In the genomic region with DNA sequence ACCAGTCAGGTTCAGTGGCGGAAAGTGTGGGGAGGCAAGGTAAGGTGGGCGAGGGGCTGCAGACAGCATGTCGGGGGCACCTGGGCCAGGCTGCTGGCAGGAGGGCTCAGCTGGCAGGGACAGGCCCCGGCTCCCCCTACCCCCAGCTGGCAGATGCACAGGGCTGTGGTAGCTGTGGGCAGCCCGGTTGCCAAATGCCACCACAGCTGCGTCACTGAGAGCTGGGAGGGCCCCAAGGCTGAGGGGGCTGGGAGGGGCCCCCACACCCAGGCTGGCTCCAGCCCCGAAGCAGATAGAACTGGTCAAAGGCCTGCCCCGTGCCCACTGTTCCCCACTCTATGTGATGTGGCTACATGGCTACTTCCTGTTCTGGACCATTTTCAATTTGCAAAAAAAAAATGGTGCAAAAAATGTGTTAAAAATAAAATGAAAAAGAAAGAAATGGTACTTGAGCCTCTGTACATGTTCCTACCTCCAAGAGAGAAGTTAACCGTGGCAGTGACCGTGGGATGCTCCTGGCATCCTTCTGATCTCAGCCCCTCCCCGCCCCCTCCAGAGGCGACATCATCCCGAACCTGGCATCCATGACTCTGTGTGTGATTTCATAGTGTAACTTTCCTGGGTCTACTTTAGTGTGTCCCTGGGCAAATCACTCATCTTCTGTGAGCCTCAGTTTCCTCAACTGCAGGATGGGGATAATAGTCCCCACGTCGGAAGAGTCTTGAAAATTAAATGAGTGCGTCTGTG, we compare ENCODE assay signal across 1 cellular context.
TF ChIP-seq lines count a peak whose summit lies in the region.

No MANE protein-coding gene starts in this region.

TF ChIP-seq in WTC11, 78 proteins besides CTCF, POLR2A, EP300 and RAD21 (continued from another document):
- TF ChIP-seq, protein P1, sequence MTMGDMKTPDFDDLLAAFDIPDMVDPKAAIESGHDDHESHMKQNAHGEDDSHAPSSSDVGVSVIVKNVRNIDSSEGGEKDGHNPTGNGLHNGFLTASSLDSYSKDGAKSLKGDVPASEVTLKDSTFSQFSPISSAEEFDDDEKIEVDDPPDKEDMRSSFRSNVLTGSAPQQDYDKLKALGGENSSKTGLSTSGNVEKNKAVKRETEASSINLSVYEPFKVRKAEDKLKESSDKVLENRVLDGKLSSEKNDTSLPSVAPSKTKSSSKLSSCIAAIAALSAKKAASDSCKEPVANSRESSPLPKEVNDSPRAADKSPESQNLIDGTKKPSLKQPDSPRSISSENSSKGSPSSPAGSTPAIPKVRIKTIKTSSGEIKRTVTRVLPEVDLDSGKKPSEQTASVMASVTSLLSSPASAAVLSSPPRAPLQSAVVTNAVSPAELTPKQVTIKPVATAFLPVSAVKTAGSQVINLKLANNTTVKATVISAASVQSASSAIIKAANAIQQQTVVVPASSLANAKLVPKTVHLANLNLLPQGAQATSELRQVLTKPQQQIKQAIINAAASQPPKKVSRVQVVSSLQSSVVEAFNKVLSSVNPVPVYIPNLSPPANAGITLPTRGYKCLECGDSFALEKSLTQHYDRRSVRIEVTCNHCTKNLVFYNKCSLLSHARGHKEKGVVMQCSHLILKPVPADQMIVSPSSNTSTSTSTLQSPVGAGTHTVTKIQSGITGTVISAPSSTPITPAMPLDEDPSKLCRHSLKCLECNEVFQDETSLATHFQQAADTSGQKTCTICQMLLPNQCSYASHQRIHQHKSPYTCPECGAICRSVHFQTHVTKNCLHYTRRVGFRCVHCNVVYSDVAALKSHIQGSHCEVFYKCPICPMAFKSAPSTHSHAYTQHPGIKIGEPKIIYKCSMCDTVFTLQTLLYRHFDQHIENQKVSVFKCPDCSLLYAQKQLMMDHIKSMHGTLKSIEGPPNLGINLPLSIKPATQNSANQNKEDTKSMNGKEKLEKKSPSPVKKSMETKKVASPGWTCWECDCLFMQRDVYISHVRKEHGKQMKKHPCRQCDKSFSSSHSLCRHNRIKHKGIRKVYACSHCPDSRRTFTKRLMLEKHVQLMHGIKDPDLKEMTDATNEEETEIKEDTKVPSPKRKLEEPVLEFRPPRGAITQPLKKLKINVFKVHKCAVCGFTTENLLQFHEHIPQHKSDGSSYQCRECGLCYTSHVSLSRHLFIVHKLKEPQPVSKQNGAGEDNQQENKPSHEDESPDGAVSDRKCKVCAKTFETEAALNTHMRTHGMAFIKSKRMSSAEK (CRISPR knock-in tag; IDR thresholded peaks at IDR 0.05; ENCODE audit: borderline replicate concordance), result no peak
- TF ChIP-seq EMX1 (CRISPR knock-in tag; IDR thresholded peaks at IDR 0.05) (no peak), ZNF232 (CRISPR knock-in tag; IDR thresholded peaks at IDR 0.05) (no peak), ZNF121 (CRISPR knock-in tag; IDR thresholded peaks at IDR 0.05) (no peak), NR3C1 (CRISPR knock-in tag; conservative IDR thresholded peaks at IDR 0.05; ENCODE audit: low read depth) (no peak), MXD4 (CRISPR knock-in tag; IDR thresholded peaks at IDR 0.05; ENCODE audit: borderline replicate concordance) (no peak), GABPB1 (CRISPR knock-in tag; IDR thresholded peaks at IDR 0.05) (no peak), JUN (CRISPR knock-in tag; IDR thresholded peaks at IDR 0.05) (no peak), ESRRA (CRISPR knock-in tag; IDR thresholded peaks at IDR 0.05; ENCODE audit: borderline replicate concordance) (no peak), ZNF317 (CRISPR knock-in tag; IDR thresholded peaks at IDR 0.05; ENCODE audit: borderline replicate concordance, low read depth) (no peak)
- TF ChIP-seq, protein P2, sequence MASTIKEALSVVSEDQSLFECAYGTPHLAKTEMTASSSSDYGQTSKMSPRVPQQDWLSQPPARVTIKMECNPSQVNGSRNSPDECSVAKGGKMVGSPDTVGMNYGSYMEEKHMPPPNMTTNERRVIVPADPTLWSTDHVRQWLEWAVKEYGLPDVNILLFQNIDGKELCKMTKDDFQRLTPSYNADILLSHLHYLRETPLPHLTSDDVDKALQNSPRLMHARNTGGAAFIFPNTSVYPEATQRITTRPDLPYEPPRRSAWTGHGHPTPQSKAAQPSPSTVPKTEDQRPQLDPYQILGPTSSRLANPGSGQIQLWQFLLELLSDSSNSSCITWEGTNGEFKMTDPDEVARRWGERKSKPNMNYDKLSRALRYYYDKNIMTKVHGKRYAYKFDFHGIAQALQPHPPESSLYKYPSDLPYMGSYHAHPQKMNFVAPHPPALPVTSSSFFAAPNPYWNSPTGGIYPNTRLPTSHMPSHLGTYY (CRISPR knock-in tag; IDR thresholded peaks at IDR 0.05), result no peak
- TF ChIP-seq, protein P3, sequence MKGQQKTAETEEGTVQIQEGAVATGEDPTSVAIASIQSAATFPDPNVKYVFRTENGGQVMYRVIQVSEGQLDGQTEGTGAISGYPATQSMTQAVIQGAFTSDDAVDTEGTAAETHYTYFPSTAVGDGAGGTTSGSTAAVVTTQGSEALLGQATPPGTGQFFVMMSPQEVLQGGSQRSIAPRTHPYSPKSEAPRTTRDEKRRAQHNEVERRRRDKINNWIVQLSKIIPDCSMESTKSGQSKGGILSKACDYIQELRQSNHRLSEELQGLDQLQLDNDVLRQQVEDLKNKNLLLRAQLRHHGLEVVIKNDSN (CRISPR knock-in tag; IDR thresholded peaks at IDR 0.05), result no peak
- TF ChIP-seq, protein P4, sequence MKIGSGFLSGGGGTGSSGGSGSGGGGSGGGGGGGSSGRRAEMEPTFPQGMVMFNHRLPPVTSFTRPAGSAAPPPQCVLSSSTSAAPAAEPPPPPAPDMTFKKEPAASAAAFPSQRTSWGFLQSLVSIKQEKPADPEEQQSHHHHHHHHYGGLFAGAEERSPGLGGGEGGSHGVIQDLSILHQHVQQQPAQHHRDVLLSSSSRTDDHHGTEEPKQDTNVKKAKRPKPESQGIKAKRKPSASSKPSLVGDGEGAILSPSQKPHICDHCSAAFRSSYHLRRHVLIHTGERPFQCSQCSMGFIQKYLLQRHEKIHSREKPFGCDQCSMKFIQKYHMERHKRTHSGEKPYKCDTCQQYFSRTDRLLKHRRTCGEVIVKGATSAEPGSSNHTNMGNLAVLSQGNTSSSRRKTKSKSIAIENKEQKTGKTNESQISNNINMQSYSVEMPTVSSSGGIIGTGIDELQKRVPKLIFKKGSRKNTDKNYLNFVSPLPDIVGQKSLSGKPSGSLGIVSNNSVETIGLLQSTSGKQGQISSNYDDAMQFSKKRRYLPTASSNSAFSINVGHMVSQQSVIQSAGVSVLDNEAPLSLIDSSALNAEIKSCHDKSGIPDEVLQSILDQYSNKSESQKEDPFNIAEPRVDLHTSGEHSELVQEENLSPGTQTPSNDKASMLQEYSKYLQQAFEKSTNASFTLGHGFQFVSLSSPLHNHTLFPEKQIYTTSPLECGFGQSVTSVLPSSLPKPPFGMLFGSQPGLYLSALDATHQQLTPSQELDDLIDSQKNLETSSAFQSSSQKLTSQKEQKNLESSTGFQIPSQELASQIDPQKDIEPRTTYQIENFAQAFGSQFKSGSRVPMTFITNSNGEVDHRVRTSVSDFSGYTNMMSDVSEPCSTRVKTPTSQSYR (CRISPR knock-in tag; IDR thresholded peaks at IDR 0.05), result no peak
- TF ChIP-seq, protein P5, sequence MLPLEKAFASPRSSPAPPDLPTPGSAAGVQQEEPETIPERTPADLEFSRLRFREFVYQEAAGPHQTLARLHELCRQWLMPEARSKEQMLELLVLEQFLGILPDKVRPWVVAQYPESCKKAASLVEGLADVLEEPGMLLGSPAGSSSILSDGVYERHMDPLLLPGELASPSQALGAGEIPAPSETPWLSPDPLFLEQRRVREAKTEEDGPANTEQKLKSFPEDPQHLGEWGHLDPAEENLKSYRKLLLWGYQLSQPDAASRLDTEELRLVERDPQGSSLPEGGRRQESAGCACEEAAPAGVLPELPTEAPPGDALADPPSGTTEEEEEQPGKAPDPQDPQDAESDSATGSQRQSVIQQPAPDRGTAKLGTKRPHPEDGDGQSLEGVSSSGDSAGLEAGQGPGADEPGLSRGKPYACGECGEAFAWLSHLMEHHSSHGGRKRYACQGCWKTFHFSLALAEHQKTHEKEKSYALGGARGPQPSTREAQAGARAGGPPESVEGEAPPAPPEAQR (CRISPR knock-in tag; IDR thresholded peaks at IDR 0.05), result no peak
